In genomic region chr5:181220178-181220515, GRCh38 we compare ENCODE assay signal across 15 cellular contexts. TPM values are rescaled to one million over a fixed set of nuclear protein-coding genes. Genes with fewer than 3 reads are reported as not detected.
A peak's percentile ranks its signal among the peaks of the same experiment; 100 is the strongest.
DNase-seq lines count a peak whose midpoint lies in the region; ATAC-seq, FAIRE-seq and TF ChIP-seq lines count a peak whose summit lies in the region.
"Had no signal": no experiment of that assay in that cellular context is flagged by ENCODE, and none has a peak within 500 bp of the region (broad histone marks: within the 10 kb centered on the region; RNA-seq: fewer than 3 reads in every experiment).

No MANE protein-coding gene starts in this region.

- TF ChIP-seq POLR2A in GM12892 (IDR thresholded peaks at IDR 0.05; ENCODE audit: low read depth, low read length), result no peak

- peaks cover 17% of the 10 kb centered on the region for H3K36me3 Mint-ChIP-seq in activated T-cell treated with anti-CD3 and anti-CD28 coated beads, Interleukin-2, amount 50 U/mL, for 24 hours (ENCODE audit: low read depth)
- H3K36me3 Mint-ChIP-seq in IgD-negative memory B cell (peaks cover 1% of the 10 kb centered on the region), osteocyte (ENCODE audit: unreplicated experiment) (no peaks in the 10 kb centered on the region)
- peaks cover 69% of the 10 kb centered on the region for H3K36me3 Mint-ChIP-seq in central memory CD8-positive, alpha-beta T cell (ENCODE audit: insufficient read depth)

- no peak for FAIRE-seq in GM12892 (lab: Jason Lieb, UNC)
- FAIRE-seq: GM19239, keratinocyte had no signal

- no peak for ATAC-seq in central memory CD8-positive, alpha-beta T cell (replicated peaks; ENCODE audit: extremely low read depth, poor library complexity, severe bottlenecking)
- ATAC-seq: PC-3 had no signal

- peaks cover 6% of the 10 kb centered on the region for H3K27me3 Mint-ChIP-seq in activated T-cell treated with anti-CD3 and anti-CD28 coated beads, Interleukin-2, amount 50 U/mL, for 24 hours
- H3K27me3 Mint-ChIP-seq in IgD-negative memory B cell (peaks cover 3% of the 10 kb centered on the region), osteocyte (ENCODE audit: unreplicated experiment) (no peaks in the 10 kb centered on the region)
- H3K27me3 Mint-ChIP-seq in central memory CD8-positive, alpha-beta T cell, result peaks cover 10% of the 10 kb centered on the region

- DNase-seq in activated T-cell treated with anti-CD3 and anti-CD28 coated beads, Interleukin-2, amount 50 U/mL, for 24 hours, result no peak
- DNase-seq in activated T-cell treated with anti-CD3 and anti-CD28 coated beads for 4 hours (no peak), osteocyte (ENCODE audit: extremely low spot score, unreplicated experiment) (no peak), germinal center (ENCODE audit: low spot score) (no peak), GM12892 (ENCODE audit: insufficient read length) (no peak), NCI-H2107 (lab: John Stamatoyannopoulos, UW) (no peak)
- no peak for DNase-seq in central memory CD8-positive, alpha-beta T cell (ENCODE audit: low spot score in 2 of 2)
- DNase-seq: activated CD4-positive, alpha-beta T cell treated with anti-CD3 and anti-CD28 coated beads for 1 hour; PC-3; SJCRH30; stimulated activated naive CD4-positive, alpha-beta T cell had no signal

- peak overlapping the region; percentile 15 for H3K27ac Mint-ChIP-seq in activated T-cell treated with anti-CD3 and anti-CD28 coated beads, Interleukin-2, amount 50 U/mL, for 24 hours
- peak overlapping the region in 2 of 3 donors; percentile 8 to 100 for H3K27ac Mint-ChIP-seq in IgD-negative memory B cell
- peak overlapping the region; percentile 92 for H3K27ac Mint-ChIP-seq in central memory CD8-positive, alpha-beta T cell (ENCODE audit: low read depth)
- H3K27ac Mint-ChIP-seq in osteocyte (ENCODE audit: unreplicated experiment), result peak overlapping the region; percentile 64

- peaks cover 72% of the 10 kb centered on the region for H3K4me1 Mint-ChIP-seq in activated T-cell treated with anti-CD3 and anti-CD28 coated beads, Interleukin-2, amount 50 U/mL, for 24 hours (ENCODE audit: low read depth)
- H3K4me1 Mint-ChIP-seq in IgD-negative memory B cell (peaks cover 24 to 30% (median 27%) of the 10 kb centered on the region in 3 donors), osteocyte (ENCODE audit: unreplicated experiment) (peaks cover 42% of the 10 kb centered on the region)
- H3K4me1 Mint-ChIP-seq in central memory CD8-positive, alpha-beta T cell, result peaks cover 71% of the 10 kb centered on the region

- no peak for TF ChIP-seq CTCF in osteocyte (IDR thresholded peaks at IDR 0.05)

- no peaks in the 10 kb centered on the region for H3K9me3 Mint-ChIP-seq in activated T-cell treated with anti-CD3 and anti-CD28 coated beads, Interleukin-2, amount 50 U/mL, for 24 hours
- H3K9me3 Mint-ChIP-seq in IgD-negative memory B cell (peaks cover 0 to 8% (median 0%) of the 10 kb centered on the region in 3 donors), osteocyte (ENCODE audit: unreplicated experiment) (no peaks in the 10 kb centered on the region)
- peaks cover 6% of the 10 kb centered on the region for H3K9me3 Mint-ChIP-seq in central memory CD8-positive, alpha-beta T cell

- peak overlapping the region; percentile 32 for H3K4me3 Mint-ChIP-seq in activated T-cell treated with anti-CD3 and anti-CD28 coated beads, Interleukin-2, amount 50 U/mL, for 24 hours
- H3K4me3 Mint-ChIP-seq in IgD-negative memory B cell, result peak overlapping the region in 3 of 4 donors; percentile 58 to 82 (median 61)
- peak overlapping the region; percentile 64 for H3K4me3 Mint-ChIP-seq in central memory CD8-positive, alpha-beta T cell
- H3K4me3 Mint-ChIP-seq in osteocyte (ENCODE audit: unreplicated experiment), result peak overlapping the region; percentile 27

RNA-seq across cellular contexts. Expression of gene TRIM41, which starts 2.9 kb away (rescaled TPM):
- polyA plus RNA-seq in IgD-negative memory B cell, result 1.3 TPM
- 25.2 and 27.1 TPM in 2 replicates for total RNA-seq in osteocyte
- polyA plus RNA-seq in GM12892 (2012; ENCODE audit: missing spikeins), result 12.2 TPM

RNA-seq across cellular contexts. Expression of gene TRIM7, which starts 15.2 kb away (rescaled TPM):
- polyA plus RNA-seq in IgD-negative memory B cell, result 0.71 TPM
- 3.8 and 4.0 TPM in 2 replicates for total RNA-seq in osteocyte
- polyA plus RNA-seq in GM12892 (2012; ENCODE audit: missing spikeins), result 0.70 TPM
- total RNA-seq: H9 had no signal

RNA-seq across cellular contexts. Expression of gene RACK1, which starts 23.6 kb away (rescaled TPM):
- polyA plus RNA-seq in IgD-negative memory B cell, result 2,243 TPM
- total RNA-seq in osteocyte, result 1,869 and 1,921 TPM in 2 replicates
- polyA plus RNA-seq in GM12892 (2012; ENCODE audit: missing spikeins), result 3,646 TPM

RNA-seq across cellular contexts. Expression of gene TRIM52, which starts 40.8 kb away (rescaled TPM):
- 31.6 TPM for polyA plus RNA-seq in IgD-negative memory B cell
- total RNA-seq in osteocyte, result 12.8 and 13.7 TPM in 2 replicates
- polyA plus RNA-seq in GM12892 (2012; ENCODE audit: missing spikeins), result 13.4 TPM

Comparison
In these comparisons a context has a peak if more than half of its experiments do, and no peak if none do; other contexts are left out.
1. H3K27ac Mint-ChIP-seq: peak in every context shown above with its lines; median percentile 92 in central memory CD8-positive, alpha-beta T cell; 64 in osteocyte; 54 in IgD-negative memory B cell; 15 in activated T-cell treated with anti-CD3 and anti-CD28 coated beads, Interleukin-2, amount 50 U/mL, for 24 hours.